In genomic region chr4:142493255-142493976, GRCh38 we compare ENCODE assay signal across 19 cellular contexts.
"Had no signal": no experiment of that assay in that cellular context is flagged by ENCODE, and none has a peak within 500 bp of the region (broad histone marks: within the 10 kb centered on the region; RNA-seq: fewer than 3 reads in every experiment).

No MANE protein-coding gene starts in this region.

- DNase-seq: activated CD4-positive, alpha-beta T cell treated with anti-CD3 and anti-CD28 coated beads, Interleukin-2, amount 10 ng/mL, durations not matched to agents 24 days and 14 days; activated CD4-positive, CD25-positive, alpha-beta regulatory T cell; activated CD8-positive, alpha-beta memory T cell treated with anti-CD3 and anti-CD28 coated beads, Interleukin-2, amount 50 U/mL, for 48 hours; activated CD8-positive, alpha-beta T cell treated with anti-CD3 and anti-CD28 coated beads, Interleukin-2, amount 10 ng/mL, durations not matched to agents 7 days and 5 days; activated gamma-delta T cell; activated naive CD8-positive, alpha-beta T cell treated with anti-CD3 and anti-CD28 coated beads for 36 hours; activated T-cell treated with anti-CD3 and anti-CD28 coated beads, Interleukin-2, amount 50 U/mL, for 72 hours; heart left ventricle; immature natural killer cell; nephron progenitor cell; stimulated activated CD4-positive, alpha-beta T cell treated with anti-CD3 and anti-CD28 coated beads, Interleukin-4, amount 100 ng/mL, for 4 hours; stimulated activated CD8-positive, alpha-beta memory T cell treated with anti-CD3 and anti-CD28 coated beads, Interleukin-4, amount 100 ng/mL, for 48 hours; stimulated activated naive CD8-positive, alpha-beta T cell treated with anti-CD3 and anti-CD28 coated beads, Interleukin-15, Interleukin-2, amounts not matched to agents 100 U/mL and 50 U/mL, for 24 hours; transverse colon had no signal

- H3K4me3 Mint-ChIP-seq: activated CD4-positive, alpha-beta T cell treated with anti-CD3 and anti-CD28 coated beads, Interleukin-2, amount 10 ng/mL, durations not matched to agents 24 days and 14 days; activated CD8-positive, alpha-beta T cell treated with anti-CD3 and anti-CD28 coated beads, Interleukin-2, amount 10 ng/mL, durations not matched to agents 7 days and 5 days; activated naive CD8-positive, alpha-beta T cell treated with anti-CD3 and anti-CD28 coated beads for 36 hours; activated T-cell treated with anti-CD3 and anti-CD28 coated beads, Interleukin-2, amount 50 U/mL, for 72 hours; immature natural killer cell; nephron progenitor cell; T-helper 2 cell treated with Interferon-gamma antibody and Interleukin-4, amounts not matched to agents 5 μg/mL and 100 μg/mL, for 36 hours had no signal

- ATAC-seq: activated CD8-positive, alpha-beta T cell treated with anti-CD3 and anti-CD28 coated beads, Interleukin-2, amount 10 ng/mL, durations not matched to agents 7 days and 5 days; activated T-cell treated with anti-CD3 and anti-CD28 coated beads, Interleukin-2, amount 50 U/mL, for 72 hours; esophagus mucosa; heart left ventricle; stimulated activated naive CD8-positive, alpha-beta T cell treated with anti-CD3 and anti-CD28 coated beads, Interleukin-15, Interleukin-2, amounts not matched to agents 100 U/mL and 50 U/mL, for 24 hours had no signal

- H3K9me3 Mint-ChIP-seq: activated CD4-positive, alpha-beta T cell treated with anti-CD3 and anti-CD28 coated beads, Interleukin-2, amount 10 ng/mL, durations not matched to agents 24 days and 14 days had no signal

- H3K4me1 ChIP-seq: heart left ventricle, right atrium auricular region, transverse colon had no signal

- H3K27ac ChIP-seq: heart left ventricle, right atrium auricular region, skin epidermis, transverse colon had no signal

- H3K4me3 ChIP-seq: heart left ventricle, right atrium auricular region, skin epidermis, transverse colon had no signal

- H3K27me3 Mint-ChIP-seq: activated CD4-positive, alpha-beta T cell treated with anti-CD3 and anti-CD28 coated beads, Interleukin-2, amount 10 ng/mL, durations not matched to agents 24 days and 14 days; activated naive CD8-positive, alpha-beta T cell treated with anti-CD3 and anti-CD28 coated beads for 36 hours; progenitor cell of endocrine pancreas had no signal

- H3K27ac Mint-ChIP-seq: activated CD4-positive, alpha-beta T cell treated with anti-CD3 and anti-CD28 coated beads, Interleukin-2, amount 10 ng/mL, durations not matched to agents 24 days and 14 days; activated CD8-positive, alpha-beta T cell treated with anti-CD3 and anti-CD28 coated beads, Interleukin-2, amount 10 ng/mL, durations not matched to agents 7 days and 5 days; activated naive CD8-positive, alpha-beta T cell treated with anti-CD3 and anti-CD28 coated beads for 36 hours; activated T-cell treated with anti-CD3 and anti-CD28 coated beads, Interleukin-2, amount 50 U/mL, for 72 hours; immature natural killer cell; nephron progenitor cell; progenitor cell of endocrine pancreas; T-helper 2 cell treated with Interferon-gamma antibody and Interleukin-4, amounts not matched to agents 5 μg/mL and 100 μg/mL, for 36 hours had no signal

- H3K9me3 ChIP-seq: right atrium auricular region, transverse colon had no signal

- H3K4me1 Mint-ChIP-seq: activated CD4-positive, alpha-beta T cell treated with anti-CD3 and anti-CD28 coated beads, Interleukin-2, amount 10 ng/mL, durations not matched to agents 24 days and 14 days; activated naive CD8-positive, alpha-beta T cell treated with anti-CD3 and anti-CD28 coated beads for 36 hours; immature natural killer cell; nephron progenitor cell had no signal

- H3K27me3 ChIP-seq: heart left ventricle, right atrium auricular region, transverse colon had no signal

- H3K36me3 Mint-ChIP-seq: activated naive CD8-positive, alpha-beta T cell treated with anti-CD3 and anti-CD28 coated beads for 36 hours; immature natural killer cell had no signal

- H3K36me3 ChIP-seq: heart left ventricle, right atrium auricular region, transverse colon had no signal
